Comparison of ENCODE assay signal across 10 cellular contexts in the genomic region with DNA sequence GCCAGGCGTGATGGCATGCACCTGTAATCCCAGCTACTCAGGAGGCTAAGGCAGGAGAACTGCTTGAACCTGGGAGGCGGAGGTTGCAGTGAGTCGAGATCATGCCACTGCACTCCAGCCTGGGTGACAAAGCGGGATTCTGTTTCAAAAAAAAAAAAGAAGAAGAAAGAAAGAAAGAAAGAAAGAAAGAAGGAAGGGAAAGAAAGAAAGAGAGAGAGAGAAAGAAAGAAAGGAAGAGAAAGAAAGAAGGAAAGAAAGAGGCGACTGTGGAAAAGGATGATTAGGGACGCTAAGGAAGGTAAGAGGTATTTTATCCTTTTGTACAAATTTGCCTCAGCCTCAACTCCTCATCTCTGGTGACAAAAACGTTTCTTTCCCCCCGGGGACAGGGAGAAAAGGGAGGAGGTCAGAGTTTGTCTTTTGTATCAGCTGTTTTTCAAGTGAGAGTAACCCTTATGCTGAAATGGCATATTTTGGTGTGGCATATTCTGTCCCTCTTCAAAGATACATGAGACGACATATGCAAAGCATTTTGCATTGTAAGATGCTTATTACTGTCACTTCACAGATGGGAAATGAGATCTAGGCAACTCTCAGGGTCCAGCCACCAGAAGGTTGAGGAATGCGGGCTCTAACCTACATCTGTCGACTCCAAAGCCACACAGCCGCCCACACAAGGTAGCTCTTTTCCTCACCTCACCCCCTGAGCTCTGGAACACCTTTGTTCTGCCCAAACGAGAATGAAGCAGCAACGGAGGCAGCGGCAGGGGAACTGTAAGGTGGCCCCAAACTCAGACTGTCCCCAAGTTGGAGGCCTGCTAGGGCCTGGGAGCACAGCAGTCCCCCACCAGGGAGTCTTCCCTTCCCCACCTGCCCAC. TPM values are rescaled to one million over a fixed set of nuclear protein-coding genes. Genes with fewer than 3 reads are reported as not detected.
DNase-seq lines count a peak whose midpoint lies in the region; ATAC-seq and TF ChIP-seq lines count a peak whose summit lies in the region.
"Had no signal": no experiment of that assay in that cellular context is flagged by ENCODE, and none has a peak within 500 bp of the region (broad histone marks: within the 10 kb centered on the region; RNA-seq: fewer than 3 reads in every experiment).

No MANE protein-coding gene starts in this region.

- no peak overlapping the region for H3K9ac ChIP-seq in HUES48 (ENCODE audit: low read depth, low read length)

- H3K36me3 ChIP-seq in HUES48 (ENCODE audit: control insufficient read depth, insufficient read depth, low read length) (no peaks in the 10 kb centered on the region), Peyer's patch (no peaks in the 10 kb centered on the region), spleen (no peaks in the 10 kb centered on the region)
- H3K36me3 ChIP-seq: heart right ventricle had no signal

- no peak for TF ChIP-seq CTCF in Peyer's patch (IDR thresholded peaks at IDR 0.05)
- no peak for TF ChIP-seq CTCF in spleen (IDR thresholded peaks at IDR 0.05 in 8 of 11, conservative IDR thresholded peaks at IDR 0.05 in 3 of 11)

- H3K27me3 ChIP-seq in HUES48 (ENCODE audit: control insufficient read depth, insufficient read depth, low read length), result no peaks in the 10 kb centered on the region
- H3K27me3 ChIP-seq in Peyer's patch, result no peaks in the 10 kb centered on the region
- no peaks in the 10 kb centered on the region for H3K27me3 ChIP-seq in spleen (replicated peaks in 1 of 7)
- H3K27me3 ChIP-seq: heart right ventricle had no signal

- H3K4me3 ChIP-seq in HUES48 (ENCODE audit: low read depth, low read length) (no peak overlapping the region), Peyer's patch (no peak overlapping the region), spleen (no peak overlapping the region)
- H3K4me3 ChIP-seq: coronary artery, heart right ventricle had no signal

- 79 to 84% (median 80%) methylated on average over 15 of the region's 15 CpGs for WGBS in spleen, 5 donors

- ATAC-seq in GM18867 (IDR thresholded peaks at IDR 0.05; ENCODE audit: unreplicated experiment), result no peak

- TF ChIP-seq POLR2A in Peyer's patch (IDR thresholded peaks at IDR 0.05) (no peak), spleen (IDR thresholded peaks at IDR 0.05) (no peak)

- H3K4me1 ChIP-seq in HUES48 (ENCODE audit: control insufficient read depth, insufficient read depth, low read length) (peaks cover 34% of the 10 kb centered on the region), Peyer's patch (peaks cover 4 to 54% (median 35%) of the 10 kb centered on the region in 4 donors), spleen (peaks cover 42 to 96% (median 70%) of the 10 kb centered on the region in 6 donors)

- DNase-seq in Peyer's patch (no peak), epithelial cell of prostate (ENCODE audit: low read depth, low spot score) (no peak), spleen (no peak), foreskin melanocyte (no peak), DMS53 (lab: John Stamatoyannopoulos, UW) (no peak)
- DNase-seq: EL, heart right ventricle had no signal

- H3K9me3 ChIP-seq in HUES48 (ENCODE audit: control insufficient read depth, insufficient read depth, low read length) (no peaks in the 10 kb centered on the region), Peyer's patch (no peaks in the 10 kb centered on the region), spleen (no peaks in the 10 kb centered on the region)
- H3K9me3 ChIP-seq: heart right ventricle had no signal

- intact Hi-C loops in spleen (cut with DNase I; ENCODE audit: low total_unique reads), result no loop called here

- H3K27ac ChIP-seq in HUES48 (ENCODE audit: low read depth, low read length) (peak overlapping the region; percentile 89), Peyer's patch (peak overlapping the region; percentile 54 to 88 (median 68)), epithelial cell of prostate (peak overlapping the region; percentile 89), spleen (peak overlapping the region in 7 of 8 donors; percentile 80 to 92 (median 87))

RNA-seq across cellular contexts. Expression of gene NUAK2, which starts 38.0 kb away (rescaled TPM):
- total RNA-seq in Peyer's patch, result 10 to 100 TPM; 22.0 to 40.0 (median 30.9) TPM
- 10 to 100 TPM in 6 of 7 donors, 1 to 10 TPM in 1; 9.3 to 32.7 (median 20.0) TPM for total RNA-seq in spleen
- 1 to 10 TPM; 5.7 to 6.6 (median 5.8) TPM for polyA plus RNA-seq in spleen

RNA-seq across cellular contexts. Expression of gene TMCC2, which starts 55.8 kb away (rescaled TPM):
- total RNA-seq in Peyer's patch, result 1 to 10 TPM in 2 of 4 donors, under 1 TPM in 2; 0.53 to 4.1 (median 1.1) TPM
- 100 to 1,000 TPM in 1 of 7 donors, 10 to 100 TPM in 3, 1 to 10 TPM in 3; 2.9 to 146 (median 11.3) TPM for total RNA-seq in spleen
- 10 to 100 TPM in 1 of 3 donors, 1 to 10 TPM in 1, under 1 TPM in 1; 0.74 to 11.9 (median 1.2) TPM for polyA plus RNA-seq in spleen
